10 cellular contexts compared by ENCODE assay signal in the genomic region with DNA sequence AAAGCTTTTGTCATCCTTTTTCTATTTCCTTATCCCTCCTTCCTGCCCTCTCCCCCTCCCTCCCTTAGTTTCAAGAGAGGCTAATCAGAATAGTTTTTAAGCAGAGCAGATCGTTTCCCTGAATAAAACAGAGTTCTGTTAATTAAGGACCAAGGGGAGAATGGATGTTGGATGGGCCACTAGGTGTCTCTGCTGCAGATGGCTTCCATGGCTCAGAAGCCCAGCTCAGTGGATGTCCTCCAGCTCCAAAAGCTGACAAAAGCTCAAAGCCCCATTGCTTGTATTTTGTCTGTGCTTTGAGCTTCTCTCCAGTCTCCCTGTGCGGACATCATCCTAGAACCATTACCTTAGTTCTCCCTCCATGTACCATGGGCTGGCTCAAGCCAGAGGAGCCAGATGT. TPM values are rescaled to one million over a fixed set of nuclear protein-coding genes. Genes with fewer than 3 reads are reported as not detected.
DNase-seq lines count a peak whose midpoint lies in the region; ATAC-seq and TF ChIP-seq lines count a peak whose summit lies in the region.
"Had no signal": no experiment of that assay in that cellular context is flagged by ENCODE, and none has a peak within 500 bp of the region (broad histone marks: within the 10 kb centered on the region; RNA-seq: fewer than 3 reads in every experiment).

No MANE protein-coding gene starts in this region.

- H3K27me3 ChIP-seq in GM23248 (replicated peaks; ENCODE audit: insufficient read depth) (no peaks in the 10 kb centered on the region), RWPE2 (ENCODE audit: insufficient read depth, poor library complexity, severe bottlenecking) (no peaks in the 10 kb centered on the region)

- H3K9me2 ChIP-seq in GM23248 (ENCODE audit: insufficient read depth): no peaks in the 10 kb centered on the region

- no peak overlapping the region for H3K9ac ChIP-seq in GM23248

- H3K9me3 ChIP-seq in GM23248 (ENCODE audit: low read depth): no peaks in the 10 kb centered on the region
- H3K9me3 ChIP-seq in RWPE2 (ENCODE audit: severe bottlenecking): no peaks in the 10 kb centered on the region

- no peak overlapping the region for H3K4me2 ChIP-seq in GM23248 (ENCODE audit: unreplicated experiment)

- ATAC-seq in RWPE2 (ENCODE audit: low read depth) (no peak), GM18520 (IDR thresholded peaks at IDR 0.05; ENCODE audit: unreplicated experiment) (no peak), HG02642 (IDR thresholded peaks at IDR 0.05; ENCODE audit: poor library complexity, unreplicated experiment) (no peak)

- no peaks in the 10 kb centered on the region for H3K79me2 ChIP-seq in GM23248 (ENCODE audit: insufficient read depth)

- no peak overlapping the region for H3K4me3 ChIP-seq in GM23248
- H3K4me3 ChIP-seq in RWPE2 (ENCODE audit: severe bottlenecking): no peak overlapping the region
- no peak overlapping the region for H3K4me3 ChIP-seq in foreskin fibroblast (ENCODE audit: low read depth in 1 of 2, low read length in 2 of 2)

- H3K4me1 ChIP-seq in GM23248 (ENCODE audit: insufficient read depth): peaks cover 50% of the 10 kb centered on the region
- H3K4me1 ChIP-seq in RWPE2 (ENCODE audit: insufficient read depth, poor library complexity, severe bottlenecking): peaks cover 10% of the 10 kb centered on the region

- 66 to 68% methylated on average over 2 of the region's 2 CpGs for WGBS in GM23248 (ENCODE audit: low coverage in 1 of 2, low lambda C conversion rate in 2 of 2, missing lambda C conversion rate in 2 of 2), 2 experiments

- H3K27ac ChIP-seq in C4-2B (no peak overlapping the region), GM23248 (no peak overlapping the region), RWPE2 (ENCODE audit: poor library complexity, severe bottlenecking) (no peak overlapping the region)

- H3F3A ChIP-seq in GM23248 (ENCODE audit: insufficient read depth): peaks cover 34% of the 10 kb centered on the region

- H4K20me1 ChIP-seq in GM23248 (ENCODE audit: insufficient read depth): no peaks in the 10 kb centered on the region

- peak overlapping the region; percentile 17; the same call in 1 of the 2 replicates for H2AFZ ChIP-seq in GM23248

- DNase-seq in GM23248 (peak; percentile 40), RWPE2 (ENCODE audit: low spot score) (no peak), foreskin fibroblast (peak in 1 of 2 donors; percentile 31), activated gamma-delta T cell (lab: John Stamatoyannopoulos, UW) (no peak)
- no peak for DNase-seq in activated CD4-positive, CD25-positive, alpha-beta regulatory T cell treated with anti-CD3 and anti-CD28 coated beads, Interleukin-2, amount 50 U/mL, for 72 hours
- DNase-seq: activated CD8-positive, alpha-beta memory T cell treated with anti-CD3 and anti-CD28 coated beads, Interleukin-2, amount 50 U/mL, for 4 hours; NCI-H2107 had no signal

- in situ Hi-C loops in GM23248 (cut with MboI): no loop called here

- H3K36me3 ChIP-seq in GM23248 (ENCODE audit: low read depth): no peaks in the 10 kb centered on the region
- no peaks in the 10 kb centered on the region for H3K36me3 ChIP-seq in RWPE2 (ENCODE audit: low read depth)

- TF ChIP-seq CTCF in C4-2B (conservative IDR thresholded peaks at IDR 0.05): peak; percentile 61
- peak; percentile 44 for TF ChIP-seq CTCF in RWPE2 (IDR thresholded peaks at IDR 0.05; ENCODE audit: poor library complexity, severe bottlenecking)
- peak; percentile 38 for TF ChIP-seq CTCF in foreskin fibroblast (IDR thresholded peaks at IDR 0.05; ENCODE audit: low read depth, low read length)

RNA-seq across cellular contexts. Expression of a gene that starts 21.0 kb away (rescaled TPM):
- total RNA-seq in GM23248 (2014; rRNA removed; shearing (Covaris generic)): 87.1 and 97.0 TPM in 2 replicates
- polyA plus RNA-seq in GM23248 (2016; fragmentation: Nextera tagmentation; extraction: Ambion mirVana): 37.6 and 39.2 TPM in 2 replicates
